In genomic region chr14:88163731-88164255, GRCh38 we compare ENCODE assay signal across 18 cellular contexts.
"Had no signal": no experiment of that assay in that cellular context is flagged by ENCODE, and none has a peak within 500 bp of the region (broad histone marks: within the 10 kb centered on the region; RNA-seq: fewer than 3 reads in every experiment).

No MANE protein-coding gene starts in this region.

- H3K9me3 ChIP-seq: esophagus squamous epithelium, heart right ventricle, mucosa of descending colon, neutrophil, sigmoid colon, thyroid gland, uterus had no signal

- H3K27ac Mint-ChIP-seq: activated CD4-positive, alpha-beta T cell treated with anti-CD3 and anti-CD28 coated beads for 36 hours; stimulated activated naive B cell treated with anti-CD40 and anti-IgM and Interleukin-4, amounts not matched to agents 10 μg/mL and 1 μg/mL and 100 μg/mL, for 72 hours; WTC11 had no signal

- H3K36me3 ChIP-seq: brain microvascular endothelial cell, esophagus squamous epithelium, heart right ventricle, neutrophil, sigmoid colon, thyroid gland, uterus had no signal

- ATAC-seq: activated CD4-positive, alpha-beta T cell treated with anti-CD3 and anti-CD28 coated beads for 36 hours; heart right ventricle; mucosa of descending colon; stimulated activated naive B cell treated with anti-CD40 and anti-IgM and Interleukin-4, amounts not matched to agents 10 μg/mL and 1 μg/mL and 100 μg/mL, for 72 hours; WTC11 had no signal

- H3K4me3 Mint-ChIP-seq: activated CD4-positive, alpha-beta T cell treated with anti-CD3 and anti-CD28 coated beads for 36 hours; naive B cell; stimulated activated naive B cell treated with anti-CD40 and anti-IgM and Interleukin-4, amounts not matched to agents 10 μg/mL and 1 μg/mL and 100 μg/mL, for 72 hours; WTC11 had no signal

- H3K9me3 Mint-ChIP-seq: stimulated activated naive B cell treated with anti-CD40 and anti-IgM and Interleukin-4, amounts not matched to agents 10 μg/mL and 1 μg/mL and 100 μg/mL, for 72 hours; WTC11 had no signal

- H3K27me3 ChIP-seq: brain microvascular endothelial cell, sigmoid colon, thyroid gland, uterus had no signal

- DNase-seq: activated CD4-positive, alpha-beta T cell treated with anti-CD3 and anti-CD28 coated beads for 36 hours; anterior cingulate cortex; brain microvascular endothelial cell; cortex of kidney; effector CD4-positive, alpha-beta T cell; esophagus squamous epithelium; heart right ventricle; mesenchymal stem cell; mucosa of descending colon; naive B cell; sigmoid colon; stimulated activated CD4-positive, alpha-beta T cell treated with anti-CD3 and anti-CD28 coated beads, Interleukin-4, amount 100 ng/mL, for 24 hours; stimulated activated naive B cell treated with anti-CD40 and anti-IgM and Interleukin-4, amounts not matched to agents 10 μg/mL and 1 μg/mL and 100 μg/mL, for 72 hours; thyroid gland; uterus had no signal

- H3K4me3 ChIP-seq: esophagus squamous epithelium, heart right ventricle, mucosa of descending colon, sigmoid colon, SK-N-MC, thyroid gland, uterus had no signal

- H3K4me1 Mint-ChIP-seq: activated CD4-positive, alpha-beta T cell treated with anti-CD3 and anti-CD28 coated beads for 36 hours; naive B cell had no signal

- H3K36me3 Mint-ChIP-seq: naive B cell; stimulated activated naive B cell treated with anti-CD40 and anti-IgM and Interleukin-4, amounts not matched to agents 10 μg/mL and 1 μg/mL and 100 μg/mL, for 72 hours; WTC11 had no signal
